Comparison of ENCODE assay signal across 22 cellular contexts in genomic region chr16:76287466-76287865, GRCh38. TPM values are rescaled to one million over a fixed set of nuclear protein-coding genes. Genes with fewer than 3 reads are reported as not detected.
"Had no signal": no experiment of that assay in that cellular context is flagged by ENCODE, and none has a peak within 500 bp of the region (broad histone marks: within the 10 kb centered on the region; RNA-seq: fewer than 3 reads in every experiment).

No MANE protein-coding gene starts in this region.

- H3K27ac ChIP-seq: pancreas, spleen, thoracic aorta, transverse colon had no signal

- H3K36me3 ChIP-seq: pancreas, spleen, thoracic aorta, transverse colon had no signal

- H3K4me3 ChIP-seq: pancreas, spleen, thoracic aorta, transverse colon had no signal

- H3K9me3 ChIP-seq: pancreas, thoracic aorta, transverse colon had no signal

- H3K4me1 ChIP-seq: pancreas, spleen, transverse colon had no signal

- H3K27me3 ChIP-seq: dorsolateral prefrontal cortex, pancreas, spleen, transverse colon had no signal

- DNase-seq: cortex of kidney; effector CD8-positive, alpha-beta T cell; foreskin melanocyte; head of caudate nucleus; hippocampal formation; kidney glomerular epithelial cell; mesendoderm; naive B cell; occipital lobe; pancreas; spleen; stimulated activated CD4-positive, alpha-beta T cell treated with anti-CD3 and anti-CD28 coated beads, Interleukin-15, amount 100 ng/mL, for 24 hours; stimulated activated CD4-positive, alpha-beta T cell treated with anti-CD3 and anti-CD28 coated beads, Interleukin-1b, Interleukin-23, amount 100 ng/mL, for 48 hours; stimulated activated CD4-positive, alpha-beta T cell treated with anti-CD3 and anti-CD28 coated beads, Interleukin-4, amount 100 ng/mL, for 4 hours; stimulated activated naive B cell treated with anti-CD40 and anti-IgM and Interleukin-4, amounts not matched to agents 10 μg/mL and 1 μg/mL and 100 μg/mL, for 72 hours; stimulated activated naive CD8-positive, alpha-beta T cell treated with anti-CD3 and anti-CD28 coated beads, Interleukin-15, amount 100 ng/mL, for 72 hours; transverse colon had no signal

RNA-seq across cellular contexts. Expression of gene CNTNAP4, which starts 10.3 kb away (rescaled TPM):
- total RNA-seq: lung microvascular endothelial cell, pancreas, renal cortical epithelial cell, thoracic aorta, transverse colon, ureter had no signal
